ENCODE assay signal across 12 cellular contexts in genomic region chr17:10171581-10171981, GRCh38. TPM values are rescaled to one million over a fixed set of nuclear protein-coding genes. Genes with fewer than 3 reads are reported as not detected.
A peak's percentile ranks its signal among the peaks of the same experiment; 100 is the strongest.
DNase-seq lines count a peak whose midpoint lies in the region; ATAC-seq and TF ChIP-seq lines count a peak whose summit lies in the region.
"Had no signal": no experiment of that assay in that cellular context is flagged by ENCODE, and none has a peak within 500 bp of the region (broad histone marks: within the 10 kb centered on the region; RNA-seq: fewer than 3 reads in every experiment).

No MANE protein-coding gene starts in this region.

- no peaks in the 10 kb centered on the region for H3K27me3 ChIP-seq in dorsolateral prefrontal cortex

- H3K27me3 Mint-ChIP-seq in dendritic cell treated with granulocyte-macrophage colony-stimulating factor and Interleukin-4, amounts not matched to agents 40 ng/mL and 50 ng/mL, for 4 days = no peaks in the 10 kb centered on the region

- intact Hi-C loops in dendritic cell treated with granulocyte-macrophage colony-stimulating factor and Interleukin-4, amounts not matched to agents 40 ng/mL and 50 ng/mL, for 4 days (cut with micrococcal nuclease) = no loop called here
- intact Hi-C loops in sciatic nerve (cut with DNase I) (no loop called here), dorsolateral prefrontal cortex (cut with DNase I) (no loop called here)

- DNase-seq in GM03348 (ENCODE audit: low spot score) (peak; percentile 29), sciatic nerve (ENCODE audit: low spot score) (no peak), NCI-H1105 treated with DMSO at 0.1 percent for 48 hours (lab: John Stamatoyannopoulos, UW) (no peak), dorsolateral prefrontal cortex (no peak), HK-2 (ENCODE audit: unreplicated experiment) (no peak), GM13976 (ENCODE audit: low spot score) (no peak)
- DNase-seq: HFFc6, mammary epithelial cell had no signal

- H3K4me3 Mint-ChIP-seq in dendritic cell treated with granulocyte-macrophage colony-stimulating factor and Interleukin-4, amounts not matched to agents 40 ng/mL and 50 ng/mL, for 4 days = no peak overlapping the region
- H3K4me3 Mint-ChIP-seq: activated T-helper 17 cell treated with anti-CD3 and anti-CD28 coated beads, Interleukin-2, amount 50 U/mL, for 72 hours had no signal

- in situ Hi-C loops in GM13976 (cut with MboI; ENCODE audit: low sequenced_read_pairs, unreplicated experiment) = no loop called here

- ATAC-seq in HG03108 (IDR thresholded peaks at IDR 0.05; ENCODE audit: unreplicated experiment) = peak; percentile 17
- ATAC-seq in sciatic nerve = peak; percentile 39
- ATAC-seq: activated T-helper 17 cell treated with anti-CD3 and anti-CD28 coated beads, Interleukin-2, amount 50 U/mL, for 72 hours; Panc1 had no signal

- peak overlapping the region; percentile 86 for H3K27ac Mint-ChIP-seq in dendritic cell treated with granulocyte-macrophage colony-stimulating factor and Interleukin-4, amounts not matched to agents 40 ng/mL and 50 ng/mL, for 4 days
- H3K27ac Mint-ChIP-seq: activated T-helper 17 cell treated with anti-CD3 and anti-CD28 coated beads, Interleukin-2, amount 50 U/mL, for 72 hours had no signal

- TF ChIP-seq CTCF in dorsolateral prefrontal cortex (IDR thresholded peaks at IDR 0.05 in 54 of 56, conservative IDR thresholded peaks at IDR 0.05 in 2 of 56; ENCODE audit: low read depth in 1 of 56, partially characterized antibody in 56 of 56) (no peak), GM13976 (IDR thresholded peaks at IDR 0.05; ENCODE audit: borderline replicate concordance, control extremely low read depth, extremely low read depth, insufficient read depth, missing control alignments) (no peak)

- no peaks in the 10 kb centered on the region for H3K9me3 Mint-ChIP-seq in dendritic cell treated with granulocyte-macrophage colony-stimulating factor and Interleukin-4, amounts not matched to agents 40 ng/mL and 50 ng/mL, for 4 days
- H3K9me3 Mint-ChIP-seq: HFFc6 had no signal

- peak overlapping the region in 9 of 59 donors; percentile 0 to 46 (median 18) for H3K4me3 ChIP-seq in dorsolateral prefrontal cortex

- peak overlapping the region in 18 of 59 donors; percentile 6 to 51 (median 30) for H3K27ac ChIP-seq in dorsolateral prefrontal cortex

- H3K36me3 Mint-ChIP-seq in dendritic cell treated with granulocyte-macrophage colony-stimulating factor and Interleukin-4, amounts not matched to agents 40 ng/mL and 50 ng/mL, for 4 days (ENCODE audit: low read depth) = peaks cover 3% of the 10 kb centered on the region

- peaks cover 81% of the 10 kb centered on the region for H3K4me1 Mint-ChIP-seq in dendritic cell treated with granulocyte-macrophage colony-stimulating factor and Interleukin-4, amounts not matched to agents 40 ng/mL and 50 ng/mL, for 4 days (ENCODE audit: low read depth)

RNA-seq across cellular contexts. Expression of gene GAS7, which starts 26.8 kb away (rescaled TPM):
- total RNA-seq in sciatic nerve (431 TPM), dorsolateral prefrontal cortex (100 to 1,000 TPM; 226 to 644 (median 478) TPM)
